ENCODE assay signal across 1 cellular context in the genomic region with DNA sequence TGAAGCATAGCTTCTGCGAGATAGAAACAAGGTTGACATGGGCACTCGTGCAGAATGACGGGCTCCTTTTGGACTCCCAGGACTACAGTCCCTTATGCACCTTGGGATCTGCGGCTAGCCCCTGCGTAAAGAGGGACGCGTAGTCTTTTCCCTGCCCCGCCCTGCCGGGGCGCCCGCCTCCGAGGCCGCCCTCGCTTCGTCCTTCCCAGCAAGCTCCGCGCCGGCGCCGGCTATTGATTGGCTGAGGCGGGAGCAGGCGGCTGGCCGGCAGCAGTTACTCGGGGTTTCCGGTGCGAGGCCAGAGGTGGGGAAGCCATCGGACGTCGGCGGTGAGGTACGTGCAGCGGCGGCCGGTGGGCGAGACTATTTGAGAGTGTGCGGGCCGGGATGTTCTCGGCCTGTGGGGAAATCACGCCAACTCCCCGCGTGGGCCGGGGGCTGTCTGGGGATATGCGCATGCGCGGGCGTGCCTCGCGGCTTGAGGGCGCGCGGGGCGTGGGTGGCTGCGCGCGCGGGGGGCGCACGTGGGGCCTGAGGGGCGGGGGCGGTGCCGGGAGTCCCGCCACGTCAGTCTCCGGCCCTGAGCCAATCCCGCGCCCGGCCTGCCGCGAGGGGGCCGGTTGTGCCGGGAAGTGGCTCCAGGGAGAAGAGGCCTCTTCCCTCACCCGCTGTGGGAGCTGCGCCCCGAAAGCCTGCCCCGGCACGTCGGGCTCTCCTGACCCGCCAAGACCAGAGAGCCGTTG.
A peak's percentile ranks its signal among the peaks of the same experiment; 100 is the strongest.
TF ChIP-seq lines count a peak whose summit lies in the region.

TXLNA (plus strand) TSS at position 233 of the 743 bp plus-strand sequence. CDS start 671 bp downstream, outside the sequence.

TF ChIP-seq in HepG2, 621 proteins besides CTCF, POLR2A, EP300 and RAD21 (continued from another document and continues in another):
- TF ChIP-seq, protein P1, sequence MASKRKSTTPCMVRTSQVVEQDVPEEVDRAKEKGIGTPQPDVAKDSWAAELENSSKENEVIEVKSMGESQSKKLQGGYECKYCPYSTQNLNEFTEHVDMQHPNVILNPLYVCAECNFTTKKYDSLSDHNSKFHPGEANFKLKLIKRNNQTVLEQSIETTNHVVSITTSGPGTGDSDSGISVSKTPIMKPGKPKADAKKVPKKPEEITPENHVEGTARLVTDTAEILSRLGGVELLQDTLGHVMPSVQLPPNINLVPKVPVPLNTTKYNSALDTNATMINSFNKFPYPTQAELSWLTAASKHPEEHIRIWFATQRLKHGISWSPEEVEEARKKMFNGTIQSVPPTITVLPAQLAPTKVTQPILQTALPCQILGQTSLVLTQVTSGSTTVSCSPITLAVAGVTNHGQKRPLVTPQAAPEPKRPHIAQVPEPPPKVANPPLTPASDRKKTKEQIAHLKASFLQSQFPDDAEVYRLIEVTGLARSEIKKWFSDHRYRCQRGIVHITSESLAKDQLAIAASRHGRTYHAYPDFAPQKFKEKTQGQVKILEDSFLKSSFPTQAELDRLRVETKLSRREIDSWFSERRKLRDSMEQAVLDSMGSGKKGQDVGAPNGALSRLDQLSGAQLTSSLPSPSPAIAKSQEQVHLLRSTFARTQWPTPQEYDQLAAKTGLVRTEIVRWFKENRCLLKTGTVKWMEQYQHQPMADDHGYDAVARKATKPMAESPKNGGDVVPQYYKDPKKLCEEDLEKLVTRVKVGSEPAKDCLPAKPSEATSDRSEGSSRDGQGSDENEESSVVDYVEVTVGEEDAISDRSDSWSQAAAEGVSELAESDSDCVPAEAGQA (IDR thresholded peaks at IDR 0.05; ENCODE audit: low read depth): peak; percentile 62; the same call in 1 of the 2 replicates
- TF ChIP-seq, protein P1 (CRISPR knock-in tag; IDR thresholded peaks at IDR 0.05; ENCODE audit: borderline replicate concordance): peak; percentile 59
- peak; percentile 80; the same call in 1 of the 2 replicates for TF ChIP-seq ZBTB39 (CRISPR knock-in tag; IDR thresholded peaks at IDR 0.05)
- TF ChIP-seq POGK (CRISPR knock-in tag; conservative IDR thresholded peaks at IDR 0.05): peak; percentile 96
- TF ChIP-seq, protein P2, sequence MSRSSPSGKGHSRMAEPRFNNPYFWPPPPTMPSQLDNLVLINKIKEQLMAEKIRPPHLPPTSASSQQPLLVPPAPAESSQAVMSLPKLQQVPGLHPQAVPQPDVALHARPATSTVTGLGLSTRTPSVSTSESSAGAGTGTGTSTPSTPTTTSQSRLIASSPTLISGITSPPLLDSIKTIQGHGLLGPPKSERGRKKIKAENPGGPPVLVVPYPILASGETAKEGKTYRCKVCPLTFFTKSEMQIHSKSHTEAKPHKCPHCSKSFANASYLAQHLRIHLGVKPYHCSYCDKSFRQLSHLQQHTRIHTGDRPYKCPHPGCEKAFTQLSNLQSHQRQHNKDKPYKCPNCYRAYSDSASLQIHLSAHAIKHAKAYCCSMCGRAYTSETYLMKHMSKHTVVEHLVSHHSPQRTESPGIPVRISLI (CRISPR knock-in tag; IDR thresholded peaks at IDR 0.05; ENCODE audit: borderline replicate concordance): no peak
- no peak for TF ChIP-seq CBX2 (IDR thresholded peaks at IDR 0.05; ENCODE audit: low read depth, low read length)
- no peak for TF ChIP-seq CBX2 (CRISPR knock-in tag; IDR thresholded peaks at IDR 0.05; ENCODE audit: low read depth)
- TF ChIP-seq SRSF1 (optimal IDR thresholded peaks at IDR 0.05; ENCODE audit: low read depth, low read length): no peak
- peak; percentile 95 for TF ChIP-seq KLF6 (CRISPR knock-in tag; IDR thresholded peaks at IDR 0.05)
- no peak for TF ChIP-seq ZNF282 (IDR thresholded peaks at IDR 0.05; ENCODE audit: partially characterized antibody)
- TF ChIP-seq, protein P3, sequence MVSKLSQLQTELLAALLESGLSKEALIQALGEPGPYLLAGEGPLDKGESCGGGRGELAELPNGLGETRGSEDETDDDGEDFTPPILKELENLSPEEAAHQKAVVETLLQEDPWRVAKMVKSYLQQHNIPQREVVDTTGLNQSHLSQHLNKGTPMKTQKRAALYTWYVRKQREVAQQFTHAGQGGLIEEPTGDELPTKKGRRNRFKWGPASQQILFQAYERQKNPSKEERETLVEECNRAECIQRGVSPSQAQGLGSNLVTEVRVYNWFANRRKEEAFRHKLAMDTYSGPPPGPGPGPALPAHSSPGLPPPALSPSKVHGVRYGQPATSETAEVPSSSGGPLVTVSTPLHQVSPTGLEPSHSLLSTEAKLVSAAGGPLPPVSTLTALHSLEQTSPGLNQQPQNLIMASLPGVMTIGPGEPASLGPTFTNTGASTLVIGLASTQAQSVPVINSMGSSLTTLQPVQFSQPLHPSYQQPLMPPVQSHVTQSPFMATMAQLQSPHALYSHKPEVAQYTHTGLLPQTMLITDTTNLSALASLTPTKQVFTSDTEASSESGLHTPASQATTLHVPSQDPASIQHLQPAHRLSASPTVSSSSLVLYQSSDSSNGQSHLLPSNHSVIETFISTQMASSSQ (IDR thresholded peaks at IDR 0.05; ENCODE audit: low read depth): no peak
- TF ChIP-seq, protein P3 (CRISPR knock-in tag; IDR thresholded peaks at IDR 0.05; ENCODE audit: borderline replicate concordance): peak; percentile 31; the same call in 1 of the 2 replicates
- peak; percentile 49; the same call in 1 of the 2 replicates for TF ChIP-seq POGZ (CRISPR knock-in tag; IDR thresholded peaks at IDR 0.05)
- peak; percentile 87; the same call in 1 of the 2 replicates for TF ChIP-seq MTA1 (CRISPR knock-in tag; IDR thresholded peaks at IDR 0.05; ENCODE audit: borderline replicate concordance)
- no peak for TF ChIP-seq SMAD3 (CRISPR knock-in tag; IDR thresholded peaks at IDR 0.05)
- TF ChIP-seq, protein P4, sequence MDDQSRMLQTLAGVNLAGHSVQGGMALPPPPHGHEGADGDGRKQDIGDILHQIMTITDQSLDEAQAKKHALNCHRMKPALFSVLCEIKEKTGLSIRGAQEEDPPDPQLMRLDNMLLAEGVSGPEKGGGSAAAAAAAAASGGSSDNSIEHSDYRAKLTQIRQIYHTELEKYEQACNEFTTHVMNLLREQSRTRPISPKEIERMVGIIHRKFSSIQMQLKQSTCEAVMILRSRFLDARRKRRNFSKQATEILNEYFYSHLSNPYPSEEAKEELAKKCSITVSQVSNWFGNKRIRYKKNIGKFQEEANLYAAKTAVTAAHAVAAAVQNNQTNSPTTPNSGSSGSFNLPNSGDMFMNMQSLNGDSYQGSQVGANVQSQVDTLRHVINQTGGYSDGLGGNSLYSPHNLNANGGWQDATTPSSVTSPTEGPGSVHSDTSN (CRISPR knock-in tag; IDR thresholded peaks at IDR 0.05; ENCODE audit: borderline replicate concordance): no peak; the same call in 1 of the 2 replicates
- peak; percentile 71; the same call in 1 of the 2 replicates for TF ChIP-seq ZNF468 (CRISPR knock-in tag; IDR thresholded peaks at IDR 0.05)
- 0 out of 2 replicates have a peak, but pooled peaks have one; percentile 6 for TF ChIP-seq ZNF17 (CRISPR knock-in tag; IDR thresholded peaks at IDR 0.05)
- TF ChIP-seq DDIT3 (CRISPR knock-in tag; IDR thresholded peaks at IDR 0.05): no peak
- no peak for TF ChIP-seq PLSCR1 (CRISPR knock-in tag; IDR thresholded peaks at IDR 0.05; ENCODE audit: borderline replicate concordance)
- no peak for TF ChIP-seq SRSF4 (IDR thresholded peaks at IDR 0.05; ENCODE audit: low read depth, low read length, poor library complexity, severe bottlenecking)
- TF ChIP-seq, protein P5, sequence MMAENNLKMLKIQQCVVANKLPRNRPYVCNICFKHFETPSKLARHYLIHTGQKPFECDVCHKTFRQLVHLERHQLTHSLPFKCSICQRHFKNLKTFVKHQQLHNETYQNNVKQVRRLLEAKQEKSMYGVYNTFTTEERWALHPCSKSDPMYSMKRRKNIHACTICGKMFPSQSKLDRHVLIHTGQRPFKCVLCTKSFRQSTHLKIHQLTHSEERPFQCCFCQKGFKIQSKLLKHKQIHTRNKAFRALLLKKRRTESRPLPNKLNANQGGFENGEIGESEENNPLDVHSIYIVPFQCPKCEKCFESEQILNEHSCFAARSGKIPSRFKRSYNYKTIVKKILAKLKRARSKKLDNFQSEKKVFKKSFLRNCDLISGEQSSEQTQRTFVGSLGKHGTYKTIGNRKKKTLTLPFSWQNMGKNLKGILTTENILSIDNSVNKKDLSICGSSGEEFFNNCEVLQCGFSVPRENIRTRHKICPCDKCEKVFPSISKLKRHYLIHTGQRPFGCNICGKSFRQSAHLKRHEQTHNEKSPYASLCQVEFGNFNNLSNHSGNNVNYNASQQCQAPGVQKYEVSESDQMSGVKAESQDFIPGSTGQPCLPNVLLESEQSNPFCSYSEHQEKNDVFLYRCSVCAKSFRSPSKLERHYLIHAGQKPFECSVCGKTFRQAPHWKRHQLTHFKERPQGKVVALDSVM (CRISPR knock-in tag; IDR thresholded peaks at IDR 0.05): 0 out of 2 replicates have a peak, but pooled peaks have one; percentile 12
- no peak; the same call in 1 of the 2 replicates for TF ChIP-seq DNMT3B (CRISPR knock-in tag; conservative IDR thresholded peaks at IDR 0.05)
- peak; percentile 59; the same call in 1 of the 2 replicates for TF ChIP-seq SIN3A (IDR thresholded peaks at IDR 0.05; ENCODE audit: borderline replicate concordance, low read depth, low read length)
- TF ChIP-seq, protein P6, sequence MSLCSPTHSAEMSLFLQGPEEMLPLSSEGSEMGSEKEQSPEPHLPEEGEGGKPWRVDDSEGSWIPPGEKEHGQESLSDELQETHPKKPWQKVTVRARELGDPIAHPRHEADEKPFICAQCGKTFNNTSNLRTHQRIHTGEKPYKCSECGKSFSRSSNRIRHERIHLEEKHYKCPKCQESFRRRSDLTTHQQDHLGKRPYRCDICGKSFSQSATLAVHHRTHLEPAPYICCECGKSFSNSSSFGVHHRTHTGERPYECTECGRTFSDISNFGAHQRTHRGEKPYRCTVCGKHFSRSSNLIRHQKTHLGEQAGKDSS (CRISPR knock-in tag; IDR thresholded peaks at IDR 0.05; ENCODE audit: borderline replicate concordance, low read depth): no peak
- 0 out of 2 replicates have a peak, but pooled peaks have one; percentile 51 for TF ChIP-seq RARG (CRISPR knock-in tag; IDR thresholded peaks at IDR 0.05; ENCODE audit: low read depth)
- TF ChIP-seq HIVEP1 (CRISPR knock-in tag; IDR thresholded peaks at IDR 0.05): peak; percentile 95
